Comparison of ENCODE assay signal across 10 cellular contexts in the genomic region with DNA sequence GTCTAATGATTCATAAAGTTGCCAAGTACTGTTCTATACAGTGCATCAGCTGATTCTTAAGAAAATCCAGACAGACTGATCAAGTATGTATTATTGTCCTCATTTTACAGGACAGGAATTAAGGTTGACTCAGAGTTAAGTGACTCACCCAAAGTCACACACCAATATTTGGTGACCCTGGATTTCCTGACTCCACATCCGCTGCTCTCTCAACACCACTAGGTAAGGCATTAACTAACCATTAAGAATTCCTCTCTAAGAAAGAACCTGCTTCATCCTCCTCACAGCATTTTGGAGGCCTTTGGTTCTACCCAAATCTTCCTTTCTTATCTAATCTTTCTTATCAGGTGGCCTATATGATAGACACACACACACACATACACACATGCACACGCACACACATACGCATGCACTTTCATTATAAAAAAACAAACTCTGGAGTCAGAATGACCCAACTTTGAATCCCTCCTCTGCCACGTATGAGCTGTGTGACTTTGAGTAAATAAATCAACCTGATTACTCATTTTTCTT.
DNase-seq lines count a peak whose midpoint lies in the region; ATAC-seq and TF ChIP-seq lines count a peak whose summit lies in the region.
"Had no signal": no experiment of that assay in that cellular context is flagged by ENCODE, and none has a peak within 500 bp of the region (broad histone marks: within the 10 kb centered on the region; RNA-seq: fewer than 3 reads in every experiment).

No MANE protein-coding gene starts in this region.

- no peaks in the 10 kb centered on the region for H3K79me2 ChIP-seq in PC-3 (ENCODE audit: low read length)

- H3K4me1 Mint-ChIP-seq in activated T-cell treated with anti-CD3 and anti-CD28 coated beads, Interleukin-2, amount 50 U/mL, for 24 hours (ENCODE audit: low read depth): peaks cover 84% of the 10 kb centered on the region
- peaks cover 76% of the 10 kb centered on the region for H3K4me1 Mint-ChIP-seq in stimulated activated naive CD8-positive, alpha-beta T cell treated with anti-CD3 and anti-CD28 coated beads, Interleukin-15, amount 100 ng/mL, for 72 hours
- peaks cover 22% of the 10 kb centered on the region for H3K4me1 Mint-ChIP-seq in endodermal cell

- 94 to 100% methylated on average over 3 to 4 of the region's 4 CpGs for WGBS in endodermal cell (ENCODE audit: insufficient coverage in 1 of 2, insufficient read length in 1 of 2), 2 experiments

- peak overlapping the region; percentile 51 for H3K4me3 ChIP-seq in PC-3 (ENCODE audit: low read length)
- H3K4me3 ChIP-seq in endodermal cell (ENCODE audit: low read length): no peak overlapping the region
- H3K4me3 ChIP-seq: BLaER1 had no signal

- H3K9ac ChIP-seq in PC-3 (ENCODE audit: low read length) (peak overlapping the region; percentile 47), endodermal cell (ENCODE audit: extremely low read depth, low read length, poor library complexity, severe bottlenecking) (no peak overlapping the region)

- H3K9me3 ChIP-seq in PC-3 (ENCODE audit: low read length): no peaks in the 10 kb centered on the region
- H3K9me3 ChIP-seq in endodermal cell (ENCODE audit: control insufficient read depth, low read length): no peaks in the 10 kb centered on the region

- peaks cover 36% of the 10 kb centered on the region for H3K4me1 ChIP-seq in PC-3 (ENCODE audit: insufficient read depth, low read length)
- peaks cover 3% of the 10 kb centered on the region for H3K4me1 ChIP-seq in endodermal cell (ENCODE audit: control insufficient read depth, insufficient read depth, low read length)

- H2AFZ ChIP-seq in PC-3 (ENCODE audit: low read length): peak overlapping the region; percentile 46; the same call in 1 of the 2 replicates

- no peak for DNase-seq in activated T-cell treated with anti-CD3 and anti-CD28 coated beads, Interleukin-2, amount 50 U/mL, for 24 hours
- no peak for DNase-seq in activated T-cell treated with anti-CD3 and anti-CD28 coated beads, Interleukin-2, amount 50 U/mL, for 48 hours
- DNase-seq in PC-3 (peak; percentile 92), DMS79 treated with DMSO at 0.1 percent for 48 hours (lab: John Stamatoyannopoulos, UW) (no peak), ureter (ENCODE audit: low spot score) (no peak), endodermal cell (no peak)
- peak; percentile 31 for DNase-seq in effector CD4-positive, alpha-beta T cell
- peak in 1 of 2 donors; percentile 44 for DNase-seq in stimulated activated naive CD8-positive, alpha-beta T cell treated with anti-CD3 and anti-CD28 coated beads, Interleukin-15, amount 100 ng/mL, for 72 hours

- H3K4me2 ChIP-seq in PC-3 (ENCODE audit: low read length): peak overlapping the region; percentile 78

- no TSS peak for BruUV-seq in PC-3 (replicated peaks; lab: Mats Ljungman, UMichigan)

- H3F3A ChIP-seq in PC-3 (ENCODE audit: low read length, unreplicated experiment): peaks cover 18% of the 10 kb centered on the region

- ATAC-seq in PC-3: peak; percentile 89
- peak; percentile 90 for ATAC-seq in stimulated activated naive CD8-positive, alpha-beta T cell treated with anti-CD3 and anti-CD28 coated beads, Interleukin-15, amount 100 ng/mL, for 72 hours

- POLR2A ChIA-PET in PC-3 (lab: Charles Lee; ENCODE audit: unreplicated experiment): interaction anchor here (1.1 kb wide), 1 partner anchor 15 kb away, joined by 9 read pairs; no protein-coding TSS in a partner anchor

- CTCF ChIA-PET in PC-3 (lab: Charles Lee): interaction anchor here (1.0 to 2.3 kb wide), 2 partner anchors 22 to 46 kb away, joined by 4 to 12 read pairs; no protein-coding TSS in a partner anchor

- H3K36me3 ChIP-seq in PC-3 (ENCODE audit: low read depth, low read length): no peaks in the 10 kb centered on the region
- no peaks in the 10 kb centered on the region for H3K36me3 ChIP-seq in endodermal cell (ENCODE audit: control insufficient read depth, insufficient read depth, low read length)
- H3K36me3 ChIP-seq: BLaER1 had no signal

- peak overlapping the region; percentile 93 for H3K27ac ChIP-seq in PC-3 (ENCODE audit: low read length)
- H3K27ac ChIP-seq in endodermal cell (ENCODE audit: low read depth, low read length): no peak overlapping the region
- H3K27ac ChIP-seq: BLaER1 had no signal

- no peaks in the 10 kb centered on the region for H4K20me1 ChIP-seq in PC-3 (ENCODE audit: low read length)
- H4K20me1 ChIP-seq: BLaER1 had no signal

- peaks cover 5% of the 10 kb centered on the region for H3K9me3 Mint-ChIP-seq in activated T-cell treated with anti-CD3 and anti-CD28 coated beads, Interleukin-2, amount 50 U/mL, for 24 hours
- peaks cover 0 to 5% of the 10 kb centered on the region in 2 donors for H3K9me3 Mint-ChIP-seq in stimulated activated naive CD8-positive, alpha-beta T cell treated with anti-CD3 and anti-CD28 coated beads, Interleukin-15, amount 100 ng/mL, for 72 hours
- H3K9me3 Mint-ChIP-seq in endodermal cell: peaks cover 7% of the 10 kb centered on the region

- peaks cover 40% of the 10 kb centered on the region for H3K36me3 Mint-ChIP-seq in activated T-cell treated with anti-CD3 and anti-CD28 coated beads, Interleukin-2, amount 50 U/mL, for 24 hours (ENCODE audit: low read depth)
- peaks cover 3% of the 10 kb centered on the region for H3K36me3 Mint-ChIP-seq in endodermal cell (ENCODE audit: low read depth)

- TF ChIP-seq CTCF in PC-3 (conservative IDR thresholded peaks at IDR 0.05; ENCODE audit: low read depth, low read length) (no peak), endodermal cell (conservative IDR thresholded peaks at IDR 0.05) (no peak)

- H3K4me3 Mint-ChIP-seq in activated T-cell treated with anti-CD3 and anti-CD28 coated beads, Interleukin-2, amount 50 U/mL, for 24 hours: peak overlapping the region; percentile 47
- peak overlapping the region; percentile 8 to 55 for H3K4me3 Mint-ChIP-seq in stimulated activated naive CD8-positive, alpha-beta T cell treated with anti-CD3 and anti-CD28 coated beads, Interleukin-15, amount 100 ng/mL, for 72 hours
- no peak overlapping the region for H3K4me3 Mint-ChIP-seq in endodermal cell
- H3K4me3 Mint-ChIP-seq: neural crest cell had no signal

- H3K27me3 Mint-ChIP-seq in activated T-cell treated with anti-CD3 and anti-CD28 coated beads, Interleukin-2, amount 50 U/mL, for 24 hours: no peaks in the 10 kb centered on the region
- no peaks in the 10 kb centered on the region for H3K27me3 Mint-ChIP-seq in stimulated activated naive CD8-positive, alpha-beta T cell treated with anti-CD3 and anti-CD28 coated beads, Interleukin-15, amount 100 ng/mL, for 72 hours
- no peaks in the 10 kb centered on the region for H3K27me3 Mint-ChIP-seq in endodermal cell (ENCODE audit: insufficient read depth)

- intact Hi-C loops in PC-3 (cut with micrococcal nuclease): loop anchor here (1.0 to 5.0 kb wide), 4 partner anchors 15 to 548 kb away; partner anchors contain the start of genes ANKRD44 and MARS2

- H3K27ac Mint-ChIP-seq in activated T-cell treated with anti-CD3 and anti-CD28 coated beads, Interleukin-2, amount 50 U/mL, for 24 hours: peak overlapping the region; percentile 96
- H3K27ac Mint-ChIP-seq in stimulated activated naive CD8-positive, alpha-beta T cell treated with anti-CD3 and anti-CD28 coated beads, Interleukin-15, amount 100 ng/mL, for 72 hours: peak overlapping the region; percentile 12 to 73
- H3K27ac Mint-ChIP-seq in endodermal cell: no peak overlapping the region

- H3K27me3 ChIP-seq in PC-3 (ENCODE audit: low read length) (no peaks in the 10 kb centered on the region), endodermal cell (ENCODE audit: control insufficient read depth, insufficient read depth, low read length, poor library complexity, severe bottlenecking) (no peaks in the 10 kb centered on the region)
- H3K27me3 ChIP-seq: BLaER1 had no signal

- no peaks in the 10 kb centered on the region for H3K9me2 ChIP-seq in PC-3 (replicated peaks; ENCODE audit: low read length)

Comparison
In these comparisons a context has a peak if more than half of its experiments do, and no peak if none do; other contexts are left out.
1. DNase-seq: peak in PC-3 (single experiment) and effector CD4-positive, alpha-beta T cell (single experiment); none in activated T-cell treated with anti-CD3 and anti-CD28 coated beads, Interleukin-2, amount 50 U/mL, for 24 hours (single experiment), activated T-cell treated with anti-CD3 and anti-CD28 coated beads, Interleukin-2, amount 50 U/mL, for 48 hours (0 of 2), DMS79 treated with DMSO at 0.1 percent for 48 hours (single experiment), ureter (single experiment) and endodermal cell (single experiment).